ENCODE assay signal across 1 cellular context in genomic region chr9:69190086-69190865, GRCh38.
A peak's percentile ranks its signal among the peaks of the same experiment; 100 is the strongest.
TF ChIP-seq lines count a peak whose summit lies in the region.

No MANE protein-coding gene starts in this region.

TF ChIP-seq in HepG2, 621 proteins besides CTCF, POLR2A, EP300 and RAD21 (continued from another document and continues in another):
- TF ChIP-seq, protein P1, sequence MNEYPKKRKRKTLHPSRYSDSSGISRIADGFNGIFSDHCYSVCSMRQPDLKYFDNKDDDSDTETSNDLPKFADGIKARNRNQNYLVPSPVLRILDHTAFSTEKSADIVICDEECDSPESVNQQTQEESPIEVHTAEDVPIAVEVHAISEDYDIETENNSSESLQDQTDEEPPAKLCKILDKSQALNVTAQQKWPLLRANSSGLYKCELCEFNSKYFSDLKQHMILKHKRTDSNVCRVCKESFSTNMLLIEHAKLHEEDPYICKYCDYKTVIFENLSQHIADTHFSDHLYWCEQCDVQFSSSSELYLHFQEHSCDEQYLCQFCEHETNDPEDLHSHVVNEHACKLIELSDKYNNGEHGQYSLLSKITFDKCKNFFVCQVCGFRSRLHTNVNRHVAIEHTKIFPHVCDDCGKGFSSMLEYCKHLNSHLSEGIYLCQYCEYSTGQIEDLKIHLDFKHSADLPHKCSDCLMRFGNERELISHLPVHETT (CRISPR knock-in tag; conservative IDR thresholded peaks at IDR 0.05) = no peak
- TF ChIP-seq NR3C1 (CRISPR knock-in tag; IDR thresholded peaks at IDR 0.05) = no peak
- TF ChIP-seq BRCA1 (CRISPR knock-in tag; IDR thresholded peaks at IDR 0.05) = no peak
- TF ChIP-seq ELF4 (CRISPR knock-in tag; IDR thresholded peaks at IDR 0.05; ENCODE audit: borderline replicate concordance) = no peak
- no peak for TF ChIP-seq NFE2L1 (CRISPR knock-in tag; IDR thresholded peaks at IDR 0.05; ENCODE audit: borderline replicate concordance)
- TF ChIP-seq FOXC1 (CRISPR knock-in tag; IDR thresholded peaks at IDR 0.05; ENCODE audit: borderline replicate concordance) = no peak
- TF ChIP-seq ZFX (CRISPR knock-in tag; IDR thresholded peaks at IDR 0.05; ENCODE audit: low read depth) = no peak
- TF ChIP-seq ZNF12 (CRISPR knock-in tag; IDR thresholded peaks at IDR 0.05) = no peak
- no peak for TF ChIP-seq DNMT1 (CRISPR knock-in tag; IDR thresholded peaks at IDR 0.05)
- TF ChIP-seq RXRB (CRISPR knock-in tag; IDR thresholded peaks at IDR 0.05; ENCODE audit: borderline replicate concordance) = peak; percentile 85
- no peak for TF ChIP-seq ZFAT (CRISPR knock-in tag; conservative IDR thresholded peaks at IDR 0.05)
- TF ChIP-seq, protein P2, sequence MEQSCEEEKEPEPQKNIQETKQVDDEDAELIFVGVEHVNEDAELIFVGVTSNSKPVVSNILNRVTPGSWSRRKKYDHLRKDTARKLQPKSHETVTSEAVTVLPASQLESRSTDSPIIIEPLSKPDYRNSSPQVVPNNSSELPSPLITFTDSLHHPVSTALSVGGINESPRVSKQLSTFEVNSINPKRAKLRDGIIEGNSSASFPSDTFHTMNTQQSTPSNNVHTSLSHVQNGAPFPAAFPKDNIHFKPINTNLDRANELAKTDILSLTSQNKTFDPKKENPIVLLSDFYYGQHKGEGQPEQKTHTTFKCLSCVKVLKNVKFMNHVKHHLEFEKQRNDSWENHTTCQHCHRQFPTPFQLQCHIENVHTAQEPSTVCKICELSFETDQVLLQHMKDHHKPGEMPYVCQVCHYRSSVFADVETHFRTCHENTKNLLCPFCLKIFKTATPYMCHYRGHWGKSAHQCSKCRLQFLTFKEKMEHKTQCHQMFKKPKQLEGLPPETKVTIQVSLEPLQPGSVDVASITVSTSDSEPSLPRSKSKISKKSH (CRISPR knock-in tag; IDR thresholded peaks at IDR 0.05; ENCODE audit: borderline replicate concordance) = no peak
- no peak for TF ChIP-seq ZNF274 (CRISPR knock-in tag; IDR thresholded peaks at IDR 0.05)
- TF ChIP-seq, protein P3, sequence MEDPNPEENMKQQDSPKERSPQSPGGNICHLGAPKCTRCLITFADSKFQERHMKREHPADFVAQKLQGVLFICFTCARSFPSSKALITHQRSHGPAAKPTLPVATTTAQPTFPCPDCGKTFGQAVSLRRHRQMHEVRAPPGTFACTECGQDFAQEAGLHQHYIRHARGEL (CRISPR knock-in tag; IDR thresholded peaks at IDR 0.05) = no peak
- TF ChIP-seq TBX3 (IDR thresholded peaks at IDR 0.05; ENCODE audit: borderline replicate concordance) = no peak
- TF ChIP-seq ZNF510 (CRISPR knock-in tag; IDR thresholded peaks at IDR 0.05; ENCODE audit: low read depth) = no peak
- no peak; the same call in 1 of the 2 replicates for TF ChIP-seq ARID4A (CRISPR knock-in tag; IDR thresholded peaks at IDR 0.05; ENCODE audit: borderline replicate concordance)
- no peak for TF ChIP-seq PBX2 (CRISPR knock-in tag; IDR thresholded peaks at IDR 0.05)
- no peak for TF ChIP-seq ZNF549 (CRISPR knock-in tag; IDR thresholded peaks at IDR 0.05)
- no peak for TF ChIP-seq IKZF1 (IDR thresholded peaks at IDR 0.05)
- TF ChIP-seq NCOR1 (IDR thresholded peaks at IDR 0.05; ENCODE audit: borderline replicate concordance, low read length) = peak; percentile 82
- no peak for TF ChIP-seq SNAPC5 (CRISPR knock-in tag; IDR thresholded peaks at IDR 0.05; ENCODE audit: borderline replicate concordance)
- TF ChIP-seq EED (CRISPR knock-in tag; IDR thresholded peaks at IDR 0.05) = no peak
- no peak for TF ChIP-seq ZNF337 (CRISPR knock-in tag; IDR thresholded peaks at IDR 0.05; ENCODE audit: borderline replicate concordance, low read depth)
- no peak for TF ChIP-seq STAG1 (CRISPR knock-in tag; IDR thresholded peaks at IDR 0.05)
- no peak for TF ChIP-seq ZNF800 (CRISPR knock-in tag; IDR thresholded peaks at IDR 0.05)
- TF ChIP-seq FLYWCH1 (CRISPR knock-in tag; IDR thresholded peaks at IDR 0.05) = no peak
- no peak for TF ChIP-seq ZNF660 (CRISPR knock-in tag; IDR thresholded peaks at IDR 0.05; ENCODE audit: borderline replicate concordance, low read depth)
- TF ChIP-seq SMAD3 (CRISPR knock-in tag; IDR thresholded peaks at IDR 0.05) = 0 out of 2 replicates have a peak, but pooled peaks have one; percentile 54
- no peak for TF ChIP-seq SRY (CRISPR knock-in tag; IDR thresholded peaks at IDR 0.05)
- TF ChIP-seq GABPB1 (CRISPR knock-in tag; IDR thresholded peaks at IDR 0.05) = no peak
- TF ChIP-seq MXI1 (IDR thresholded peaks at IDR 0.05; ENCODE audit: borderline replicate concordance, low read depth, low read length) = no peak
- no peak for TF ChIP-seq ZZZ3 (CRISPR knock-in tag; IDR thresholded peaks at IDR 0.05; ENCODE audit: borderline replicate concordance)
- TF ChIP-seq XBP1 (CRISPR knock-in tag; IDR thresholded peaks at IDR 0.05) = no peak
- TF ChIP-seq KLF16 (CRISPR knock-in tag; IDR thresholded peaks at IDR 0.05) = peak in 1 of 2 experiments; percentile 79; a peak in 1 of 4 replicates
- no peak for TF ChIP-seq CCDC6 (CRISPR knock-in tag; IDR thresholded peaks at IDR 0.05)
- no peak for TF ChIP-seq GLI4 (CRISPR knock-in tag; IDR thresholded peaks at IDR 0.05; ENCODE audit: borderline replicate concordance)
- TF ChIP-seq ZFP37 (CRISPR knock-in tag; IDR thresholded peaks at IDR 0.05; ENCODE audit: borderline replicate concordance) = no peak
- TF ChIP-seq, protein P4, sequence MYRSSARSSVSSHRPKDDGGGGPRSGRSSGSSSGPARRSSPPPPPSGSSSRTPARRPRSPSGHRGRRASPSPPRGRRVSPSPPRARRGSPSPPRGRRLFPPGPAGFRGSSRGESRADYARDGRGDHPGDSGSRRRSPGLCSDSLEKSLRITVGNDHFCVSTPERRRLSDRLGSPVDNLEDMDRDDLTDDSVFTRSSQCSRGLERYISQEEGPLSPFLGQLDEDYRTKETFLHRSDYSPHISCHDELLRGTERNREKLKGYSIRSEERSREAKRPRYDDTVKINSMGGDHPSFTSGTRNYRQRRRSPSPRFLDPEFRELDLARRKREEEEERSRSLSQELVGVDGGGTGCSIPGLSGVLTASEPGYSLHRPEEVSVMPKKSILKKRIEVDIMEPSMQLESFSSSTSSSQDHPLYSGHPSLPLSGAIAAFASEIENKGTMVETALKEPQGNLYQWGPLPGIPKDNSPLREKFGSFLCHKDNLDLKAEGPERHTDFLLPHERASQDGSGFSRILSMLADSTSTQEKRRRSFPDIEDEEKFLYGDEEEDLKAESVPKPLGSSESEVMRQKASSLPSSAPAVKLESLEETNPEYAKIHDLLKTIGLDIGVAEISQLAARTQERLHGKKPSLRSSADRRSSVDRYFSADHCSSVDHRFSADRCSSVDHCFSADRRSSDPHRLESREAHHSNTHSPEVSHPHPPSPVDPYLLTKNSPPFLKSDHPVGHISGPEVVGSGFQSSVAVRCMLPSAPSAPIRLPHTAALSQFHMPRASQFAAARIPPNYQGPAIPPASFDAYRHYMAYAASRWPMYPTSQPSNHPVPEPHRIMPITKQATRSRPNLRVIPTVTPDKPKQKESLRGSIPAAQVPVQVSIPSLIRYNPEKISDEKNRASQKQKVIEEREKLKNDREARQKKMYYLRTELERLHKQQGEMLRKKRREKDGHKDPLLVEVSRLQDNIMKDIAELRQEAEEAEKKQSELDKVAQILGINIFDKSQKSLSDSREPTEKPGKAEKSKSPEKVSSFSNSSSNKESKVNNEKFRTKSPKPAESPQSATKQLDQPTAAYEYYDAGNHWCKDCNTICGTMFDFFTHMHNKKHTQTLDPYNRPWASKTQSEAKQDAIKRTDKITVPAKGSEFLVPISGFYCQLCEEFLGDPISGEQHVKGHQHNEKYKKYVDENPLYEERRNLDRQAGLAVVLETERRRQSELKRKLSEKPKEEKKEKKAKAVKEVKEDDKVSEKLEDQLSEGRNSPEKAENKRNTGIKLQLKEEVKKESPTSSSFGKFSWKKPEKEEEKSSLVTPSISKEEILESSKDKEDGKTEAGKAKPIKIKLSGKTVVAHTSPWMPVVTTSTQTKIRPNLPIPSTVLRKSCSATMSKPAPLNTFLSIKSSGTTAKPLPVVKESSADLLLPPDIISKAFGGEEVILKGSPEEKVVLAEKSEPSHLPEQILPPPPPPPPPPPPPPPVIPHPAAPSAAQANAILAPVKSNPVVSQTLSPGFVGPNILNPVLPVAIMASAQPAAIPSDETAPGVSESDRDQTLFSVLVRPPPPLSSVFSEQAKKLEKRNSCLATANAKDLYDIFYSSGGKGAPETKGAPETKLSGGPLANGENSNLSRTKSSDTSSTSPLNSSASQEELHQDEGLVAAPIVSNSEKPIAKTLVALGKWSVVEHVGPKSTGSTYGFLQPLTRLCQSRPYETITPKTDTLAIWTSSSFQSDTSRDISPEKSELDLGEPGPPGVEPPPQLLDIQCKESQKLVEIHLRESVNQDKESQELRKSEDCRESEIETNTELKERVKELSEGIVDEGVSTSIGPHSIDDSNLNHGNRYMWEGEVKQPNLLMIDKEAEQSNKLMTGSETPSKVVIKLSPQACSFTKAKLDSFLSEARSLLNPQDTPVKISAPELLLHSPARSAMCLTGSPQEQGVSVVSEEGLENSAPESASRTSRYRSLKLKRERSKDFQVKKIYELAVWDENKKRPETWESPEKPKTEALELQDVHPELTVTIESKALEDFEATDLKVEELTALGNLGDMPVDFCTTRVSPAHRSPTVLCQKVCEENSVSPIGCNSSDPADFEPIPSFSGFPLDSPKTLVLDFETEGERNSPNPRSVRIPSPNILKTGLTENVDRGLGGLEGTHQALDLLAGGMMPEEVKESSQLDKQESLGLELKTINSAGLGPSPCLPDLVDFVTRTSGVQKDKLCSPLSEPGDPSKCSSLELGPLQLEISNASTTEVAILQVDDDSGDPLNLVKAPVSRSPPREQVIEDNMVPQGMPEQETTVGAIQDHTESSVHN (CRISPR knock-in tag; IDR thresholded peaks at IDR 0.05) = no peak
- TF ChIP-seq SYNCRIP (IDR thresholded peaks at IDR 0.05; ENCODE audit: insufficient read depth, low read depth, low read length) = no peak
- TF ChIP-seq ZSCAN12 (CRISPR knock-in tag; IDR thresholded peaks at IDR 0.05) = no peak
- no peak; the same call in 1 of the 2 replicates for TF ChIP-seq ERF (CRISPR knock-in tag; IDR thresholded peaks at IDR 0.05)
- no peak for TF ChIP-seq ATF7-NPFF (CRISPR knock-in tag; IDR thresholded peaks at IDR 0.05; ENCODE audit: low read depth)
- peak; percentile 20; the same call in 1 of the 2 replicates for TF ChIP-seq CHD4 (IDR thresholded peaks at IDR 0.05; ENCODE audit: borderline replicate concordance, low read length)
- no peak for TF ChIP-seq ZNF343 (CRISPR knock-in tag; IDR thresholded peaks at IDR 0.05)
- no peak for TF ChIP-seq ZNF782 (CRISPR knock-in tag; IDR thresholded peaks at IDR 0.05; ENCODE audit: borderline replicate concordance)
- TF ChIP-seq SIN3B (IDR thresholded peaks at IDR 0.05; ENCODE audit: low read length) = no peak
- TF ChIP-seq, protein P5, sequence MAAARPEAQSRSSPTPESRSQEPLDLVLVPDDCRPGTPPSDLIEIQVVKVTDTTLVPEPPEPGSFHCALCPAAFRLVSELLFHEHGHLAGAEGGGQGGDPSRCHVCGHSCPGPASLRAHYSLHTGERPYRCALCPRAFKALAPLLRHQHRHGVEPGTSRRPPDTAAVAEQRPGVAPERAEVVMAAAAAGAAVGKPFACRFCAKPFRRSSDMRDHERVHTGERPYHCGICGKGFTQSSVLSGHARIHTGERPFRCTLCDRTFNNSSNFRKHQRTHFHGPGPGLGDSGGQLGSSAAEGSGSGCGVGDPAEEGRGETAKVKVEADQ (CRISPR knock-in tag; IDR thresholded peaks at IDR 0.05; ENCODE audit: borderline replicate concordance) = no peak
- TF ChIP-seq EHMT2 (IDR thresholded peaks at IDR 0.05; ENCODE audit: borderline replicate concordance, low read depth, low read length) = peak; percentile 24; the same call in 1 of the 2 replicates
- no peak for TF ChIP-seq ZNF737 (CRISPR knock-in tag; IDR thresholded peaks at IDR 0.05; ENCODE audit: borderline replicate concordance)
